Comparison of ENCODE assay signal across 8 cellular contexts in genomic region chr17:43006639-43007551, GRCh38. TPM values are rescaled to one million over a fixed set of nuclear protein-coding genes. Genes with fewer than 3 reads are reported as not detected.
DNase-seq lines count a peak whose midpoint lies in the region; ATAC-seq and TF ChIP-seq lines count a peak whose summit lies in the region.

Gene IFI35, plus strand, starts transcription at chr17:43006784. Its CDS starts 164 bp downstream, at chr17:43006948.

- peak within 1 kb of the TSS; percentile 98 for H3K4me3 Mint-ChIP-seq in activated CD4-positive, alpha-beta T cell treated with anti-CD3 and anti-CD28 coated beads, Interleukin-2, amount 10 ng/mL, durations not matched to agents 24 days and 14 days

- H3K27ac Mint-ChIP-seq in activated CD4-positive, alpha-beta T cell treated with anti-CD3 and anti-CD28 coated beads, Interleukin-2, amount 10 ng/mL, durations not matched to agents 24 days and 14 days, result peak within 1 kb of the TSS; percentile 99

- no peaks in the 10 kb centered on the region for H3K27me3 ChIP-seq in GM06990 (replicated peaks; ENCODE audit: control insufficient read depth, insufficient read depth, low read length)

- intact Hi-C loops in activated CD4-positive, alpha-beta T cell treated with anti-CD3 and anti-CD28 coated beads, Interleukin-2, amount 10 ng/mL, durations not matched to agents 24 days and 14 days (cut with micrococcal nuclease), result loop anchor here (1.0 kb wide), 2 partner anchors 9 to 15 kb away; partner anchors contain the start of genes RPL27 and VAT1

- peak; percentile 50 for TF ChIP-seq CTCF in GM06990 (IDR thresholded peaks at IDR 0.05; ENCODE audit: insufficient read depth, low read length, poor library complexity, severe bottlenecking)

- H3K4me3 ChIP-seq in GM06990 (replicated peaks; ENCODE audit: low read depth, low read length), result peak within 1 kb of the TSS; percentile 84

- peaks cover 40% of the 10 kb centered on the region for H3K36me3 Mint-ChIP-seq in activated CD4-positive, alpha-beta T cell treated with anti-CD3 and anti-CD28 coated beads, Interleukin-2, amount 10 ng/mL, durations not matched to agents 24 days and 14 days (ENCODE audit: low read depth)

- H3K27me3 Mint-ChIP-seq in activated CD4-positive, alpha-beta T cell treated with anti-CD3 and anti-CD28 coated beads, Interleukin-2, amount 10 ng/mL, durations not matched to agents 24 days and 14 days, result no peaks in the 10 kb centered on the region

- H3K4me1 Mint-ChIP-seq in activated CD4-positive, alpha-beta T cell treated with anti-CD3 and anti-CD28 coated beads, Interleukin-2, amount 10 ng/mL, durations not matched to agents 24 days and 14 days, result peaks cover 22% of the 10 kb centered on the region

- peak; percentile 88 for ATAC-seq in HG02610 (IDR thresholded peaks at IDR 0.05; ENCODE audit: unreplicated experiment)
- no peak for ATAC-seq in HG02973 (IDR thresholded peaks at IDR 0.05; ENCODE audit: unreplicated experiment)

- DNase-seq in GM06990 (ENCODE audit: extremely low read depth, insufficient read length) (peak; percentile 87), NCI-H226 (peak; percentile 80), left kidney (ENCODE audit: low read depth, low spot score) (peak; percentile 83)
- DNase-seq in activated CD4-positive, alpha-beta T cell treated with anti-CD3 and anti-CD28 coated beads, Interleukin-2, amount 10 ng/mL, durations not matched to agents 24 days and 14 days, result peak; percentile 97
- peak; percentile 77 to 79 for DNase-seq in stimulated activated CD4-positive, alpha-beta T cell treated with anti-CD3 and anti-CD28 coated beads, Interleukin-2, amount 100 ng/mL, for 48 hours

- H3K27ac ChIP-seq in cingulate gyrus (ENCODE audit: low read depth, low read length), result peak within 1 kb of the TSS; percentile 85

- peaks cover 19% of the 10 kb centered on the region for H3K36me3 ChIP-seq in GM06990 (ENCODE audit: control insufficient read depth, insufficient read depth, low read length)

- H3K9me3 Mint-ChIP-seq in activated CD4-positive, alpha-beta T cell treated with anti-CD3 and anti-CD28 coated beads, Interleukin-2, amount 10 ng/mL, durations not matched to agents 24 days and 14 days, result no peaks in the 10 kb centered on the region

RNA-seq across cellular contexts. Expression of gene IFI35, which starts in this region (rescaled TPM):
- total RNA-seq in activated CD4-positive, alpha-beta T cell treated with anti-CD3 and anti-CD28 coated beads, Interleukin-2, amount 10 ng/mL, durations not matched to agents 24 days and 14 days, result 51.9 and 55.2 TPM in 2 replicates
